16 cellular contexts compared by ENCODE assay signal in genomic region chr6:79719248-79719975, GRCh38.
DNase-seq lines count a peak whose midpoint lies in the region; ATAC-seq, FAIRE-seq and TF ChIP-seq lines count a peak whose summit lies in the region.
"Had no signal": no experiment of that assay in that cellular context is flagged by ENCODE, and none has a peak within 500 bp of the region (broad histone marks: within the 10 kb centered on the region; RNA-seq: fewer than 3 reads in every experiment).

No MANE protein-coding gene starts in this region.

- H3K4me3 ChIP-seq in AG10803 (ENCODE audit: low read length) (no peak overlapping the region), astrocyte (ENCODE audit: insufficient read depth, low read depth, low read length) (no peak overlapping the region)
- no peak overlapping the region for H3K4me3 ChIP-seq in naive thymus-derived CD4-positive, alpha-beta T cell (ENCODE audit: low read length)

- peaks cover 4% of the 10 kb centered on the region for H3K4me1 ChIP-seq in astrocyte (ENCODE audit: insufficient read depth, low read length)
- H3K4me1 ChIP-seq in naive thymus-derived CD4-positive, alpha-beta T cell (ENCODE audit: control insufficient read depth in 2 of 2, insufficient read depth in 2 of 2, low read length in 2 of 2), result no peaks in the 10 kb centered on the region

- no peaks in the 10 kb centered on the region for H3K36me3 ChIP-seq in astrocyte (ENCODE audit: insufficient read depth, low read length)
- H3K36me3 ChIP-seq in naive thymus-derived CD4-positive, alpha-beta T cell (ENCODE audit: control insufficient read depth in 2 of 3, insufficient read depth in 3 of 3, low read length in 3 of 3), result no peaks in the 10 kb centered on the region

- no peaks in the 10 kb centered on the region for H4K20me1 ChIP-seq in astrocyte (ENCODE audit: insufficient read depth, low read length)

- H2AFZ ChIP-seq in astrocyte (ENCODE audit: low read depth, low read length), result no peak overlapping the region

- peak overlapping the region; percentile 4 for H3K4me2 ChIP-seq in astrocyte (ENCODE audit: low read length)

- H3K27me3 ChIP-seq in astrocyte (ENCODE audit: insufficient read depth, low read length), result no peaks in the 10 kb centered on the region
- no peaks in the 10 kb centered on the region for H3K27me3 ChIP-seq in naive thymus-derived CD4-positive, alpha-beta T cell (ENCODE audit: control insufficient read depth in 2 of 2, insufficient read depth in 2 of 2, low read length in 2 of 2)

- H3K27ac ChIP-seq in astrocyte (ENCODE audit: low read depth, low read length), result no peak overlapping the region
- no peak overlapping the region for H3K27ac ChIP-seq in naive thymus-derived CD4-positive, alpha-beta T cell (ENCODE audit: low read depth, low read length)

- POLR2A ChIA-PET in naive thymus-derived CD4-positive, alpha-beta T cell (lab: Charles Lee), result no interaction called here

- H3K36me3 Mint-ChIP-seq in astrocyte (ENCODE audit: low read depth, unreplicated experiment), result no peaks in the 10 kb centered on the region
- H3K36me3 Mint-ChIP-seq in naive thymus-derived CD4-positive, alpha-beta T cell, result peaks cover 0 to 5% (median 0%) of the 10 kb centered on the region in 5 donors
- H3K36me3 Mint-ChIP-seq: CD14-positive monocyte, T-cell had no signal

- intact Hi-C loops in naive thymus-derived CD4-positive, alpha-beta T cell (cut with micrococcal nuclease), result no loop called here

- H3K27ac Mint-ChIP-seq in astrocyte (ENCODE audit: unreplicated experiment), result no peak overlapping the region
- H3K27ac Mint-ChIP-seq in naive thymus-derived CD4-positive, alpha-beta T cell, result no peak overlapping the region
- H3K27ac Mint-ChIP-seq: activated T-helper 2 cell treated with anti-CD3 and anti-CD28 coated beads, Interferon-gamma antibody, Interleukin-2, Interleukin-4, amounts not matched to agents 10 μg/mL and 5 μg/mL and 100 μg/mL, durations not matched to agents 14 hours and 24 hours and 36 hours; CD14-positive monocyte; T-cell had no signal

- peak; percentile 31 for ATAC-seq in GM19025 (IDR thresholded peaks at IDR 0.05; ENCODE audit: low read depth, unreplicated experiment)
- no peak for ATAC-seq in naive thymus-derived CD4-positive, alpha-beta T cell
- no peak for ATAC-seq in GM19328 (IDR thresholded peaks at IDR 0.05; ENCODE audit: unreplicated experiment)
- ATAC-seq: T-cell had no signal

- no peak for TF ChIP-seq CTCF in AG10803 (conservative IDR thresholded peaks at IDR 0.05; ENCODE audit: low read length)
- TF ChIP-seq CTCF in astrocyte (IDR thresholded peaks at IDR 0.05; ENCODE audit: insufficient read depth, low read depth, low read length), result no peak

- peaks cover 3% of the 10 kb centered on the region for H3K9me3 Mint-ChIP-seq in astrocyte (ENCODE audit: unreplicated experiment)
- H3K9me3 Mint-ChIP-seq in naive thymus-derived CD4-positive, alpha-beta T cell, result peaks cover 0 to 9% (median 0%) of the 10 kb centered on the region in 11 donors
- H3K9me3 Mint-ChIP-seq: activated T-helper 2 cell treated with anti-CD3 and anti-CD28 coated beads, Interferon-gamma antibody, Interleukin-2, Interleukin-4, amounts not matched to agents 10 μg/mL and 5 μg/mL and 100 μg/mL, durations not matched to agents 14 hours and 24 hours and 36 hours; central memory CD8-positive, alpha-beta T cell had no signal

- H3K27me3 Mint-ChIP-seq in astrocyte (ENCODE audit: low read depth, unreplicated experiment), result peaks cover 10% of the 10 kb centered on the region
- peaks cover 0 to 12% (median 8%) of the 10 kb centered on the region in 5 donors for H3K27me3 Mint-ChIP-seq in naive thymus-derived CD4-positive, alpha-beta T cell

- H3K4me3 Mint-ChIP-seq in astrocyte (ENCODE audit: unreplicated experiment), result no peak overlapping the region
- no peak overlapping the region for H3K4me3 Mint-ChIP-seq in naive thymus-derived CD4-positive, alpha-beta T cell
- H3K4me3 Mint-ChIP-seq: CD14-positive monocyte; central memory CD8-positive, alpha-beta T cell; T-cell had no signal

- H3K4me1 Mint-ChIP-seq in astrocyte (ENCODE audit: low read depth, unreplicated experiment), result peaks cover 6% of the 10 kb centered on the region
- no peaks in the 10 kb centered on the region for H3K4me1 Mint-ChIP-seq in naive thymus-derived CD4-positive, alpha-beta T cell
- H3K4me1 Mint-ChIP-seq: CD14-positive monocyte; central memory CD8-positive, alpha-beta T cell; T-cell had no signal

- no peaks in the 10 kb centered on the region for H3K9me3 ChIP-seq in astrocyte (ENCODE audit: insufficient read depth, low read depth, low read length)
- no peaks in the 10 kb centered on the region for H3K9me3 ChIP-seq in naive thymus-derived CD4-positive, alpha-beta T cell (ENCODE audit: control insufficient read depth in 2 of 3, low read length in 3 of 3)

- H3K9ac ChIP-seq in astrocyte (ENCODE audit: low read length), result no peak overlapping the region

- CTCF ChIA-PET in naive thymus-derived CD4-positive, alpha-beta T cell (lab: Charles Lee), result interaction anchor here (1.0 to 1.8 kb wide), 4 partner anchors 18 to 150 kb away, joined by 3 to 9 read pairs (median 4); no protein-coding TSS in a partner anchor

- DNase-seq in AG10803 (ENCODE audit: low read depth) (peak; percentile 48), astrocyte (ENCODE audit: low read depth) (peak; percentile 82), hepatic stellate cell (ENCODE audit: low spot score) (peak; percentile 14), GF-D8 (lab: John Stamatoyannopoulos, UW) (no peak), NCI-H2029 treated with DMSO at 0.1 percent for 48 hours (lab: John Stamatoyannopoulos, UW) (no peak)
- no peak for DNase-seq in naive thymus-derived CD4-positive, alpha-beta T cell
- DNase-seq: activated CD4-positive, alpha-beta T cell treated with anti-CD3 and anti-CD28 coated beads for 48 hours; HCEC 1CT; kidney glomerular epithelial cell; stimulated activated CD8-positive, alpha-beta memory T cell treated with anti-CD3 and anti-CD28 coated beads, Interleukin-4, amount 100 ng/mL, for 48 hours; T-cell had no signal

- H3K79me2 ChIP-seq in astrocyte (ENCODE audit: insufficient read depth, low read length), result no peaks in the 10 kb centered on the region

- FAIRE-seq in astrocyte (lab: Jason Lieb, UNC), result no peak

Comparison
In these comparisons a context has a peak if more than half of its experiments do, and no peak if none do; other contexts are left out.
1. DNase-seq: peak in AG10803 (single experiment), astrocyte (single experiment) and hepatic stellate cell (single experiment); none in naive thymus-derived CD4-positive, alpha-beta T cell (0 of 9), GF-D8 (single experiment) and NCI-H2029 treated with DMSO at 0.1 percent for 48 hours (single experiment).